In genomic region chr3:125374501-125374995, GRCh38 we compare ENCODE assay signal across 8 cellular contexts. TPM values are rescaled to one million over a fixed set of nuclear protein-coding genes. Genes with fewer than 3 reads are reported as not detected.
DNase-seq lines count a peak whose midpoint lies in the region; ATAC-seq and TF ChIP-seq lines count a peak whose summit lies in the region.

No MANE protein-coding gene starts in this region.

- ATAC-seq in HG02981 (IDR thresholded peaks at IDR 0.05; ENCODE audit: unreplicated experiment) (peak; percentile 33), PC-3 (peak; percentile 39), heart left ventricle (peak in 3 of 4 donors; percentile 44 to 57 (median 56))
- peak; percentile 13 for ATAC-seq in activated naive CD8-positive, alpha-beta T cell treated with anti-CD3 and anti-CD28 coated beads, Interleukin-2, amount 50 U/mL, for 24 hours

- intact Hi-C loops in PC-3 (cut with micrococcal nuclease) (loop anchor here (10.0 kb wide), 1 partner anchor 320 kb away; the partner anchor contains the start of gene HEG1), heart left ventricle (cut with DNase I) (loop anchor here in 4 of 10 donors (2.0 to 10.0 kb wide), 4 partner anchors 18 to 380 kb away; no protein-coding TSS in a partner anchor), ovary (cut with DNase I) (loop anchor here in 1 of 4 donors (10.0 kb wide), 2 partner anchors 380 to 1340 kb away; partner anchors contain the start of gene KALRN)

- BruUV-seq in PC-3 (replicated peaks; lab: Mats Ljungman, UMichigan) = no TSS peak

- POLR2A ChIA-PET in PC-3 (lab: Charles Lee; ENCODE audit: unreplicated experiment) = no interaction called here

- H3K9me3 ChIP-seq in PC-3 (ENCODE audit: low read length) (no peaks in the 10 kb centered on the region), heart left ventricle (no peaks in the 10 kb centered on the region), ovary (no peaks in the 10 kb centered on the region)

- H3K4me3 ChIP-seq in PC-3 (ENCODE audit: low read length) (peak overlapping the region; percentile 89), heart left ventricle (peak overlapping the region; percentile 43 to 94 (median 84)), ovary (peak overlapping the region; percentile 55)

- H4K20me1 ChIP-seq in PC-3 (ENCODE audit: low read length) = peaks cover 6% of the 10 kb centered on the region; the same call in 1 of the 2 replicates

- H3K36me3 Mint-ChIP-seq in activated naive CD8-positive, alpha-beta T cell treated with anti-CD3 and anti-CD28 coated beads, Interleukin-2, amount 50 U/mL, for 24 hours (ENCODE audit: low read depth) = peaks cover 17% of the 10 kb centered on the region

- H3K9me2 ChIP-seq in PC-3 (replicated peaks; ENCODE audit: low read length) = no peaks in the 10 kb centered on the region

- no peaks in the 10 kb centered on the region for H3K27me3 Mint-ChIP-seq in activated naive CD8-positive, alpha-beta T cell treated with anti-CD3 and anti-CD28 coated beads, Interleukin-2, amount 50 U/mL, for 24 hours

- H2AFZ ChIP-seq in PC-3 (ENCODE audit: low read length) = peak overlapping the region; percentile 60

- H3K27me3 ChIP-seq in PC-3 (ENCODE audit: low read length) = no peaks in the 10 kb centered on the region
- H3K27me3 ChIP-seq in heart left ventricle = no peaks in the 10 kb centered on the region
- H3K27me3 ChIP-seq in ovary = no peaks in the 10 kb centered on the region

- peak overlapping the region; percentile 99 for H3K4me3 Mint-ChIP-seq in activated naive CD8-positive, alpha-beta T cell treated with anti-CD3 and anti-CD28 coated beads, Interleukin-2, amount 50 U/mL, for 24 hours

- DNase-seq in NK-92 treated with Interleukin-12 subunit alpha and Interleukin-12 subunit beta, amount 100 ng/mL, for 24 hours (lab: John Stamatoyannopoulos, UW) = peak; percentile 68
- DNase-seq in NK-92 (lab: John Stamatoyannopoulos, UW; ENCODE audit: unreplicated experiment) (no peak), PC-3 (peak; percentile 36), heart left ventricle (peak; percentile 23 to 62 (median 39)), ovary (peak in 1 of 5 donors; percentile 26), ecto neural progenitor cell (ENCODE audit: low spot score) (no peak)
- peak; percentile 34 for DNase-seq in activated naive CD8-positive, alpha-beta T cell treated with anti-CD3 and anti-CD28 coated beads, Interleukin-2, amount 50 U/mL, for 24 hours

- H3K4me1 ChIP-seq in PC-3 (ENCODE audit: insufficient read depth, low read length) (peaks cover 17% of the 10 kb centered on the region), heart left ventricle (peaks cover 0 to 41% (median 22%) of the 10 kb centered on the region in 12 donors), ovary (ENCODE audit: insufficient read depth) (peaks cover 6% of the 10 kb centered on the region)

- no peak for TF ChIP-seq CTCF in PC-3 (conservative IDR thresholded peaks at IDR 0.05; ENCODE audit: low read depth, low read length)
- TF ChIP-seq CTCF in heart left ventricle (IDR thresholded peaks at IDR 0.05) = no peak
- no peak for TF ChIP-seq CTCF in ovary (IDR thresholded peaks at IDR 0.05)

- H3K27ac ChIP-seq in PC-3 (ENCODE audit: low read length) (peak overlapping the region; percentile 86; the same call in 1 of the 2 replicates), heart left ventricle (peak overlapping the region; percentile 80 to 97 (median 92)), ovary (peak overlapping the region; percentile 34 to 85)

- H3K9ac ChIP-seq in PC-3 (ENCODE audit: low read length) = peak overlapping the region; percentile 94

- H3K4me2 ChIP-seq in PC-3 (ENCODE audit: low read length) = peak overlapping the region; percentile 90

- no peaks in the 10 kb centered on the region for H3F3A ChIP-seq in PC-3 (ENCODE audit: low read length, unreplicated experiment)

- peak overlapping the region; percentile 85 for H3K27ac Mint-ChIP-seq in activated naive CD8-positive, alpha-beta T cell treated with anti-CD3 and anti-CD28 coated beads, Interleukin-2, amount 50 U/mL, for 24 hours

- H3K4me1 Mint-ChIP-seq in activated naive CD8-positive, alpha-beta T cell treated with anti-CD3 and anti-CD28 coated beads, Interleukin-2, amount 50 U/mL, for 24 hours = peaks cover 42% of the 10 kb centered on the region

- TF ChIP-seq POLR2A in heart left ventricle (IDR thresholded peaks at IDR 0.05) (no peak), ovary (IDR thresholded peaks at IDR 0.05) (no peak)

- WGBS in heart left ventricle, 4 donors = 0 to 1% (median 1%) methylated on average over 23 to 26 of the region's 26 CpGs
- 0 to 1% (median 0%) methylated on average over 22 to 26 of the region's 26 CpGs for WGBS in ovary, 3 donors

- CTCF ChIA-PET in PC-3 (lab: Charles Lee) = no interaction called here

- peaks cover 51% of the 10 kb centered on the region for H3K79me2 ChIP-seq in PC-3 (ENCODE audit: low read length)

- H3K36me3 ChIP-seq in PC-3 (ENCODE audit: low read depth, low read length) = no peaks in the 10 kb centered on the region
- peaks cover 0 to 5% (median 0%) of the 10 kb centered on the region in 9 donors for H3K36me3 ChIP-seq in heart left ventricle
- no peaks in the 10 kb centered on the region for H3K36me3 ChIP-seq in ovary

- no peaks in the 10 kb centered on the region for H3K9me3 Mint-ChIP-seq in activated naive CD8-positive, alpha-beta T cell treated with anti-CD3 and anti-CD28 coated beads, Interleukin-2, amount 50 U/mL, for 24 hours

- no peak for TF ChIP-seq EP300 in ovary (IDR thresholded peaks at IDR 0.05)

RNA-seq across cellular contexts. Expression of gene ZNF148, which starts 0.6 kb away (rescaled TPM):
- total RNA-seq in PC-3 (2014; rRNA removed) (18.1 and 23.3 TPM in 2 replicates), heart left ventricle (10 to 100 TPM; 24.1 to 62.4 (median 40.2) TPM), ovary (10 to 100 TPM; 22.2 to 98.8 (median 67.4) TPM)
- polyA plus RNA-seq in heart left ventricle (1 to 10 TPM; 4.5 to 8.4 TPM), ovary (10 to 100 TPM in 1 of 2 donors, 1 to 10 TPM in 1; 9.1 to 19.1 TPM)

Comparison
In these comparisons a context has a peak if more than half of its experiments do, and no peak if none do; other contexts are left out.
1. DNase-seq: peak in NK-92 treated with Interleukin-12 subunit alpha and Interleukin-12 subunit beta, amount 100 ng/mL, for 24 hours (single experiment), PC-3 (single experiment), activated naive CD8-positive, alpha-beta T cell treated with anti-CD3 and anti-CD28 coated beads, Interleukin-2, amount 50 U/mL, for 24 hours (single experiment) and heart left ventricle (5 of 5); none in NK-92 (single experiment) and ecto neural progenitor cell (single experiment).
2. Peak in every context shown above with its lines, with median percentiles within 50 percentile points of each other: ATAC-seq, H3K27ac ChIP-seq and H3K4me3 ChIP-seq.